Comparison of ENCODE assay signal across 1 cellular context in the genomic region with DNA sequence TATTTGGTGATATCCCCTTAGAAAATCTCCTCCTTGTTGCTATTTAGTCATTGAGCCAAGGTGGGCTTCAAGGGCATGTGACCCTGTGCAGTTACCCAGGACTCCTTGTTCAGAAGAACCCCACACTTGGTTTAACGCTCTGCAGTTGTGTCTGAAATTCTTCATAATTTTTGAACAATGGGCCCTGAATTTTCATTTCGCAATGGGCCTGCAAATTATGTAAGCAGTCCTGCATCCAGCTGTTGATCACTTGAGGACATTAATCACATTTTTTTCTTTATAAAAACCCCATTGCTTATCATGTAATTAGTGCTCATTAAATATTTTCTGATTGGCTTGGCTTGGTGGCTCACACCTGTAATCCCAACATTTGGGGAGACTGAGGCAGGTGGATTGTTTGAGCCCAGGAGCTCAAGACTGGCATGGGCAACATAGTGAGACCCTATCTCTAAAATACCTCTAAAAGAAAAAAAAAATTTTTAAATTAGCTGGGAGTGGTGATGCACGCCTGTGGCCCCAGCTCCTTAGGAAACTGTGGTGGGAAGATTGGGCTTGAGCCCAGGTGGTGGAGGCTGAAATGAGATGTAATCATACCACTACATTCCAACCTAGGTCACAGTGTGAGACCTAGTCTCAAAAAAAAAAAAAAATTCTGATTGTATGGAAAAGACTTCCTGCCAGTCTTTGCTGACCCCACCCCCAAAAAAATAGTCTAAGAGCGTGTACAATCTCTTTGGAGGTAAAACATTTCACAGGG.
TF ChIP-seq lines count a peak whose summit lies in the region.

No MANE protein-coding gene starts in this region.

TF ChIP-seq in WTC11, 78 proteins besides CTCF, POLR2A, EP300 and RAD21 (continued from another document):
- TF ChIP-seq, protein P1, sequence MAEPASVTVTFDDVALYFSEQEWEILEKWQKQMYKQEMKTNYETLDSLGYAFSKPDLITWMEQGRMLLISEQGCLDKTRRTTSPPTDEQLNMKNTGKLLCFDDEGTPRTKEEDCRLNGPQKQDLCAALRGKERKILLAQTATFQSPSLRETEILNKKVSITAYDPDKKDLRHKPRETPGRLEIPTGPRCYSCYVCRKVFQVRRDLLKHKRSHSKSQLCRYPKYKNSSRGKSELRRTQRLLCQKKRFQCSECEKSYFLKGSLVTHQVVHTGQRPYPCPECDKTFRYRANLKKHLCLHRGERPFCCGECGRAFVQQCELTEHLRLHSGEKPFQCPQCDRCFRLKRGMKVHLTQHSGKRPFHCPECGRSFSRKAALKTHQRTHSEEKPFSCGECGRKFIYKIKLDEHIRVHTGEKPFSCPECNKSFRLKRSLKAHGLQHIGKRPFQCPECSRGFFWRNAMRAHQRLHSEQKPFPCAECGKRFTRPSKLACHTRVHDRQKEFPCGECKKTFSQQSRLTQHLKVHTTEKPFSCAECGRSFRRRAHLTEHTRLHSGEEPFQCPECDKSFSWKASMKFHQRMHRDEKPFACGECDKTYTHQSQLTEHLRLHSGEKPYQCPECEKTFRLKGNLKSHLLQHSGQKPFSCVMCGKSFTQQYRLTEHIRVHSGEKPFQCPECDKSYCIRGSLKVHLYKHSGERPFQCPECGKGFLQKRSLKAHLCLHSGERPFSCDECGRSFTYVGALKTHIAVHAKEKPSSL (CRISPR knock-in tag; conservative IDR thresholded peaks at IDR 0.05) = no peak
- no peak for TF ChIP-seq OVOL2 (CRISPR knock-in tag; IDR thresholded peaks at IDR 0.05; ENCODE audit: borderline replicate concordance)
- TF ChIP-seq ZNF671 (CRISPR knock-in tag; IDR thresholded peaks at IDR 0.05) = no peak
- TF ChIP-seq E2F5 (CRISPR knock-in tag; IDR thresholded peaks at IDR 0.05) = no peak
